In the genomic region with DNA sequence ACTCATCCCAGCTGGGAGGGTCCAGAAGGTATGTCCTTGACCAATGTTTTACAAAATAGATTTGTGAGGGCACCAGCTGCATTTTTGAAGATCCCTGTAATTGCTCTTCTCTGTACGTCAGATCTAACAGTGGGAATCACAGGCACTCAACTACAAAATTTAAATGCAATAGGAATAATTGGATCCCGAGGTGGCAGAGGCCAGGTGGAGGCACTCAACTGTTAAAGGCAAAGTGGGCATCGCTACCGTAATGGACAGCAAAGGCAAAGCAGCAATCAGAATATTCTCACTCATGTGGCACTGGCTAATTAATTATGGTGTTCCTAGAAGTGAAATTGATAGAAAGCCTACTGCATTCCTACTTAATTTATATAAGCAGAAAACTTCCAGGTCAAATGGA, we compare ENCODE assay signal across 29 cellular contexts.
"Had no signal": no experiment of that assay in that cellular context is flagged by ENCODE, and none has a peak within 500 bp of the region (broad histone marks: within the 10 kb centered on the region; RNA-seq: fewer than 3 reads in every experiment).

No MANE protein-coding gene starts in this region.

- H3K9me3 ChIP-seq: neutrophil, ovary, right lobe of liver, thoracic aorta, thyroid gland, vagina had no signal

- H3K27ac Mint-ChIP-seq: natural killer cell treated with Interleukin-12 subunit alpha and Interleukin-12 subunit beta and Interleukin-15 and Interleukin-18, amount 100 ng/mL, for 72 hours; nephron progenitor cell; progenitor cell of endocrine pancreas; stimulated activated effector memory CD8-positive, alpha-beta T cell treated with anti-CD3 and anti-CD28 coated beads, Interleukin-12 subunit alpha, Interleukin-12 subunit beta, amount 100 ng/mL, for 72 hours; stimulated activated naive B cell treated with anti-CD40 and anti-IgM and Interleukin-4, amounts not matched to agents 10 μg/mL and 1 μg/mL and 100 μg/mL, for 72 hours; stimulated activated naive CD8-positive, alpha-beta T cell treated with anti-CD3 and anti-CD28 coated beads, Interleukin-15, Interleukin-2, amounts not matched to agents 100 ng/mL and 50 ng/mL, for 24 hours had no signal

- H3K4me1 ChIP-seq: parathyroid adenoma, psoas muscle, right lobe of liver, sigmoid colon, stomach, thyroid gland, tibial nerve, upper lobe of left lung, vagina had no signal

- H3K4me3 Mint-ChIP-seq: natural killer cell treated with Interleukin-12 subunit alpha and Interleukin-12 subunit beta and Interleukin-15 and Interleukin-18, amount 100 ng/mL, for 72 hours; nephron progenitor cell; neural crest cell; stimulated activated effector memory CD8-positive, alpha-beta T cell treated with anti-CD3 and anti-CD28 coated beads, Interleukin-12 subunit alpha, Interleukin-12 subunit beta, amount 100 ng/mL, for 72 hours; stimulated activated naive B cell treated with anti-CD40 and anti-IgM and Interleukin-4, amounts not matched to agents 10 μg/mL and 1 μg/mL and 100 μg/mL, for 72 hours; stimulated activated naive CD8-positive, alpha-beta T cell treated with anti-CD3 and anti-CD28 coated beads, Interleukin-15, Interleukin-2, amounts not matched to agents 100 ng/mL and 50 ng/mL, for 24 hours had no signal

- DNase-seq: nephron progenitor cell; nucleus accumbens; ovary; posterior cingulate gyrus; psoas muscle; right cardiac atrium; right lobe of liver; sigmoid colon; small intestine; stimulated activated CD4-positive, alpha-beta T cell treated with anti-CD3 and anti-CD28 coated beads, Interleukin-15, amount 100 ng/mL, for 24 hours; stimulated activated CD4-positive, alpha-beta T cell treated with anti-CD3 and anti-CD28 coated beads, Interleukin-2, amount 100 ng/mL, for 24 hours; stimulated activated CD4-positive, alpha-beta T cell treated with anti-CD3 and anti-CD28 coated beads, Interleukin-2, amount 100 ng/mL, for 48 hours; stimulated activated CD4-positive, alpha-beta T cell treated with anti-CD3 and anti-CD28 coated beads, Interleukin-4, amount 100 ng/mL, for 24 hours; stimulated activated naive B cell treated with anti-CD40 and anti-IgM and Interleukin-4, amounts not matched to agents 10 μg/mL and 1 μg/mL and 100 μg/mL, for 72 hours; stimulated activated naive CD4-positive, alpha-beta T cell treated with Interleukin-2 at 50 U/mL for 16 hours; stomach; thyroid gland; trophoblast cell; upper lobe of left lung had no signal

- H3K36me3 Mint-ChIP-seq: natural killer cell treated with Interleukin-12 subunit alpha and Interleukin-12 subunit beta and Interleukin-15 and Interleukin-18, amount 100 ng/mL, for 72 hours; stimulated activated effector memory CD8-positive, alpha-beta T cell treated with anti-CD3 and anti-CD28 coated beads, Interleukin-12 subunit alpha, Interleukin-12 subunit beta, amount 100 ng/mL, for 72 hours had no signal

- H3K4me1 Mint-ChIP-seq: nephron progenitor cell; neural crest cell; stimulated activated effector memory CD8-positive, alpha-beta T cell treated with anti-CD3 and anti-CD28 coated beads, Interleukin-12 subunit alpha, Interleukin-12 subunit beta, amount 100 ng/mL, for 72 hours; stimulated activated naive B cell treated with anti-CD40 and anti-IgM and Interleukin-4, amounts not matched to agents 10 μg/mL and 1 μg/mL and 100 μg/mL, for 72 hours had no signal

- ATAC-seq: natural killer cell treated with Interleukin-12 subunit alpha and Interleukin-12 subunit beta and Interleukin-15 and Interleukin-18, amount 100 ng/mL, for 72 hours; psoas muscle; right cardiac atrium; right lobe of liver; stimulated activated effector memory CD8-positive, alpha-beta T cell treated with anti-CD3 and anti-CD28 coated beads, Interleukin-12 subunit alpha, Interleukin-12 subunit beta, amount 100 ng/mL, for 72 hours; stimulated activated naive B cell treated with anti-CD40 and anti-IgM and Interleukin-4, amounts not matched to agents 10 μg/mL and 1 μg/mL and 100 μg/mL, for 72 hours had no signal

- H3K27ac ChIP-seq: neutrophil, ovary, parathyroid adenoma, psoas muscle, right lobe of liver, sigmoid colon, stomach, thoracic aorta, thyroid gland, tibial nerve, upper lobe of left lung, vagina had no signal

- H3K36me3 ChIP-seq: neutrophil, ovary, right lobe of liver, sigmoid colon, stomach, thoracic aorta, thyroid gland, tibial nerve, upper lobe of left lung, vagina had no signal

- H3K4me3 ChIP-seq: ovary, psoas muscle, right lobe of liver, sigmoid colon, stomach, thoracic aorta, thyroid gland, tibial nerve, upper lobe of left lung, vagina had no signal

- H3K27me3 ChIP-seq: ovary, right lobe of liver, sigmoid colon, stomach, thyroid gland, tibial nerve, upper lobe of left lung, vagina had no signal

- H3K9me3 Mint-ChIP-seq: natural killer cell treated with Interleukin-12 subunit alpha and Interleukin-12 subunit beta and Interleukin-15 and Interleukin-18, amount 100 ng/mL, for 72 hours had no signal
